In the genomic region with DNA sequence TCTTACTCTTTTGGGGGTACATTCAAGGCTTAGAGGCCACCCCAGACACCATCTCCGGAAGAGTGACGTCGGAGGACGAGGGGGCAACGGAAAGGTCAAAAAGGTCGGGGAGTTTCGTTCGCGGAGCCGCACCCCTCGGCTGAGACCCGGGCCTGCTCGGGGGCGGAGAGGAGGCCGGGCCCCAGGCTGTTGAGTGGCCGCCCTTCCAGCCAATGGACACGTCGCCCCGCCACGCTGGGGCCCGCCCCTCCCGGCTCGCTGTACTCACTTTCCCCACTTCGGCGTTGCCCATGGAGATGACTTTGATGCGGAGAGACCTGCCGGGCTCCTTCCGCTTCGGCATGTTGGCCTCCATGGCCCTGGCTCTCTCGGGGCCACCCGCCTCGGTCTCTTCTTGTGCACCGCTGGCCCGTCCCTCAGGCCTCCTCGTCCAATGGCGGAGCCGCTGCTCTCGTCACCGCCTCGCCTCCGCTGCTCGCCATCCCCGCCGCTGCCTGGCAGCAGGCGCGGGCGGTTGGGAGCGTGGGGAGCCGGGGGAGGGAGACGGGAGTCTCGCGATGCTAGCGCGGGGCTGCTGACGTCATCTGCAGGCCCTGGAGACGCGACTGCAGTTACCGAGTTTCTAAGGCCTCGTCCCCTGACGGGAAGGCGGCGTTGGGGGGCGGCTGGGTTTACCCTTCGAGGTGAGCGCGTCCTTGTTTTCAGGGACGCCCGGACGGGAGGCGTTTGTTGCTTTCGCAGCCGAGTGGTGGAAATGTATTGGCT, we compare ENCODE assay signal across 8 cellular contexts. TPM values are rescaled to one million over a fixed set of nuclear protein-coding genes. Genes with fewer than 3 reads are reported as not detected.
DNase-seq lines count a peak whose midpoint lies in the region; ATAC-seq, FAIRE-seq and TF ChIP-seq lines count a peak whose summit lies in the region.

TSS of gene DNAJC27 (minus strand) at position 406 of the 765 bp plus-strand sequence. CDS start at position 355, 51 bp downstream.

- H3K27me3 ChIP-seq in bronchial epithelial cell (ENCODE audit: control insufficient read depth, insufficient read depth, low read length) (no peaks in the 10 kb centered on the region), small intestine (ENCODE audit: control insufficient read depth in 2 of 2, insufficient read depth in 2 of 2, low read length in 2 of 2) (no peaks in the 10 kb centered on the region)

- peak within 1 kb of the TSS; percentile 96 to 98 for H3K27ac ChIP-seq in small intestine (ENCODE audit: low read depth in 1 of 2, low read length in 1 of 2)

- FAIRE-seq in bronchial epithelial cell (lab: Jason Lieb, UNC) (no peak), small intestine (lab: Jason Lieb, UNC) (no peak)

- TF ChIP-seq CTCF in WI38 (IDR thresholded peaks at IDR 0.05; ENCODE audit: low read depth, low read length) (no peak), bronchial epithelial cell (IDR thresholded peaks at IDR 0.05; ENCODE audit: insufficient read depth, low read length, severe bottlenecking) (no peak)

- peak; percentile 95 for ATAC-seq in GM18909 (IDR thresholded peaks at IDR 0.05; ENCODE audit: poor library complexity, unreplicated experiment)
- peak; percentile 95 for ATAC-seq in HG03159 (IDR thresholded peaks at IDR 0.05; ENCODE audit: unreplicated experiment)

- H3K4me1 ChIP-seq in small intestine (ENCODE audit: control insufficient read depth in 2 of 2, insufficient read depth in 1 of 2, low read depth in 1 of 2, low read length in 1 of 2): no peaks in the 10 kb centered on the region

- no peaks in the 10 kb centered on the region for H3K9me3 ChIP-seq in small intestine (ENCODE audit: control insufficient read depth, low read depth)

- H3K4me3 ChIP-seq in WI38 (ENCODE audit: low read depth, low read length) (peak within 1 kb of the TSS; percentile 76), bronchial epithelial cell (ENCODE audit: low read depth, low read length) (peak within 1 kb of the TSS; percentile 94), small intestine (ENCODE audit: low read depth in 1 of 2, low read length in 2 of 2) (peak within 1 kb of the TSS; percentile 68 to 80)

- DNase-seq in AG08395 (ENCODE audit: low spot score) (peak; percentile 99), NCI-H2227 (lab: John Stamatoyannopoulos, UW; ENCODE audit: unreplicated experiment) (peak; percentile 99), bronchial epithelial cell (ENCODE audit: low read depth) (peak; percentile 92), iPS-NIHi11 (ENCODE audit: low spot score) (peak; percentile 99), small intestine (peak; percentile 97)

- 0 to 1% (median 0%) methylated on average over 43 to 72 of the region's 72 CpGs for WGBS in small intestine, 3 donors

- no peaks in the 10 kb centered on the region for H3K36me3 ChIP-seq in bronchial epithelial cell (ENCODE audit: control insufficient read depth, insufficient read depth, low read length)
- no peaks in the 10 kb centered on the region for H3K36me3 ChIP-seq in small intestine (ENCODE audit: control insufficient read depth in 2 of 2, insufficient read depth in 2 of 2, low read length in 2 of 2)

RNA-seq across cellular contexts. Expression of gene DNAJC27, which starts in this region (rescaled TPM):
- 5.3 and 7.2 TPM in 2 replicates for total RNA-seq in bronchial epithelial cell
- 1 to 10 TPM in 1 of 3 donors, under 1 TPM in 2; 0.81 to 2.4 (median 0.89) TPM for polyA plus RNA-seq in small intestine

Comparison
In these comparisons a context has a peak if more than half of its experiments do, and no peak if none do; other contexts are left out.
1. Peak in every context shown above with its lines: DNase-seq, ATAC-seq, H3K4me3 ChIP-seq and H3K27ac ChIP-seq.